8 cellular contexts compared by ENCODE assay signal in genomic region chr22:19432092-19432844, GRCh38. TPM values are rescaled to one million over a fixed set of nuclear protein-coding genes. Genes with fewer than 3 reads are reported as not detected.
DNase-seq lines count a peak whose midpoint lies in the region; ATAC-seq and TF ChIP-seq lines count a peak whose summit lies in the region.

TSS of gene MRPL40 (plus strand) at chr22:19432545. CDS start at chr22:19432555, 10 bp downstream.

- H3K36me3 ChIP-seq in BE2C (peaks cover 25% of the 10 kb centered on the region), colonic mucosa (no peaks in the 10 kb centered on the region)

- H3K4me1 ChIP-seq in BE2C = 0 out of 2 replicates have a peak, but pooled peaks cover 4% of the 10 kb centered on the region
- peaks cover 2% of the 10 kb centered on the region for H3K4me1 ChIP-seq in colonic mucosa

- peak; percentile 78 for ATAC-seq in HG03432 (IDR thresholded peaks at IDR 0.05; ENCODE audit: unreplicated experiment)

- TF ChIP-seq CTCF in BE2C (IDR thresholded peaks at IDR 0.05; ENCODE audit: low read depth, low read length) (no peak), colonic mucosa (IDR thresholded peaks at IDR 0.05) (no peak)

- no peaks in the 10 kb centered on the region for H3K27me3 ChIP-seq in BE2C
- no peaks in the 10 kb centered on the region for H3K27me3 ChIP-seq in colonic mucosa

- DNase-seq in BE2C (peak; percentile 97), NCI-H524 (lab: John Stamatoyannopoulos, UW) (peak; percentile 78 to 97), colonic mucosa (peak; percentile 96), left kidney (ENCODE audit: low read depth, low spot score) (peak; percentile 98)
- peak; percentile 94 for DNase-seq in activated CD4-positive, alpha-beta T cell treated with anti-CD3 and anti-CD28 coated beads for 48 hours
- peak; percentile 92 to 94 for DNase-seq in stimulated activated CD4-positive, alpha-beta T cell treated with anti-CD3 and anti-CD28 coated beads, Interleukin-2, amount 100 ng/mL, for 24 hours

- intact Hi-C loops in colonic mucosa (cut with DNase I) = no loop called here

- no peaks in the 10 kb centered on the region for H3K9me3 ChIP-seq in BE2C
- no peaks in the 10 kb centered on the region for H3K9me3 ChIP-seq in colonic mucosa

- TF ChIP-seq POLR2A in GM19193 (IDR thresholded peaks at IDR 0.05; ENCODE audit: extremely low read depth, insufficient read depth, insufficient read length) = peak; percentile 96

- H3K9ac ChIP-seq in colonic mucosa (ENCODE audit: low read depth in 2 of 2, low read length in 2 of 2) = peak within 1 kb of the TSS; percentile 93 to 95

- H3K4me3 ChIP-seq in BE2C (ENCODE audit: low read depth, low read length) = peak within 1 kb of the TSS; percentile 99
- H3K4me3 ChIP-seq in colonic mucosa = peak within 1 kb of the TSS; percentile 91

- peak within 1 kb of the TSS; percentile 97 for H3K27ac ChIP-seq in colonic mucosa

RNA-seq across cellular contexts. Expression of gene MRPL40, which starts in this region (rescaled TPM):
- polyA plus RNA-seq in BE2C (2012; ENCODE audit: insufficient read depth, insufficient read length, low read depth) = 173 TPM
- total RNA-seq in colonic mucosa = 10 to 100 TPM; 16.1 to 24.7 TPM

Comparison
In these comparisons a context has a peak if more than half of its experiments do, and no peak if none do; other contexts are left out.
1. Peak in every context shown above with its lines: DNase-seq, ATAC-seq, H3K4me3 ChIP-seq and H3K27ac ChIP-seq.